ENCODE assay signal across 1 cellular context in genomic region chr14:34450542-34450915, GRCh38.
A peak's percentile ranks its signal among the peaks of the same experiment; 100 is the strongest.
TF ChIP-seq lines count a peak whose summit lies in the region.

No MANE protein-coding gene starts in this region.

TF ChIP-seq in HepG2, 621 proteins besides CTCF, POLR2A, EP300 and RAD21 (continued from another document and continues in another):
- TF ChIP-seq FOXP1 (IDR thresholded peaks at IDR 0.05) (no peak), FOXP1 (CRISPR knock-in tag; IDR thresholded peaks at IDR 0.05) (peak; percentile 92), SOX6 (IDR thresholded peaks at IDR 0.05) (no peak), SOX6 (CRISPR knock-in tag; IDR thresholded peaks at IDR 0.05) (peak; percentile 85), TEF (CRISPR knock-in tag; IDR thresholded peaks at IDR 0.05) (no peak), ERF (CRISPR knock-in tag; IDR thresholded peaks at IDR 0.05) (peak; percentile 73; the same call in 1 of the 2 replicates), ZNF407 (CRISPR knock-in tag; IDR thresholded peaks at IDR 0.05; ENCODE audit: not compliant biosample characterization) (no peak), FOXP4 (CRISPR knock-in tag; IDR thresholded peaks at IDR 0.05) (peak; percentile 85), POLR2AphosphoS2 (IDR thresholded peaks at IDR 0.05; ENCODE audit: low read depth, low read length) (no peak), NFYC (CRISPR knock-in tag; IDR thresholded peaks at IDR 0.05) (0 out of 2 replicates have a peak, but pooled peaks have one; percentile 42), TBX3 (IDR thresholded peaks at IDR 0.05; ENCODE audit: borderline replicate concordance) (peak; percentile 65; the same call in 1 of the 2 replicates), HOXA3 (CRISPR knock-in tag; IDR thresholded peaks at IDR 0.05) (no peak), MXD3 (CRISPR knock-in tag; IDR thresholded peaks at IDR 0.05) (no peak), ATF5 (CRISPR knock-in tag; IDR thresholded peaks at IDR 0.05; ENCODE audit: low read depth) (no peak), RERE (CRISPR knock-in tag; IDR thresholded peaks at IDR 0.05; ENCODE audit: low read depth) (peak; percentile 71), MED1 (CRISPR knock-in tag; IDR thresholded peaks at IDR 0.05) (peak; percentile 49; the same call in 1 of the 2 replicates), RAD51 (IDR thresholded peaks at IDR 0.05; ENCODE audit: borderline replicate concordance) (no peak), ZNF646 (CRISPR knock-in tag; IDR thresholded peaks at IDR 0.05) (no peak), HOXA5 (CRISPR knock-in tag; IDR thresholded peaks at IDR 0.05) (0 out of 2 replicates have a peak, but pooled peaks have one; percentile 44)
- TF ChIP-seq, protein P1, sequence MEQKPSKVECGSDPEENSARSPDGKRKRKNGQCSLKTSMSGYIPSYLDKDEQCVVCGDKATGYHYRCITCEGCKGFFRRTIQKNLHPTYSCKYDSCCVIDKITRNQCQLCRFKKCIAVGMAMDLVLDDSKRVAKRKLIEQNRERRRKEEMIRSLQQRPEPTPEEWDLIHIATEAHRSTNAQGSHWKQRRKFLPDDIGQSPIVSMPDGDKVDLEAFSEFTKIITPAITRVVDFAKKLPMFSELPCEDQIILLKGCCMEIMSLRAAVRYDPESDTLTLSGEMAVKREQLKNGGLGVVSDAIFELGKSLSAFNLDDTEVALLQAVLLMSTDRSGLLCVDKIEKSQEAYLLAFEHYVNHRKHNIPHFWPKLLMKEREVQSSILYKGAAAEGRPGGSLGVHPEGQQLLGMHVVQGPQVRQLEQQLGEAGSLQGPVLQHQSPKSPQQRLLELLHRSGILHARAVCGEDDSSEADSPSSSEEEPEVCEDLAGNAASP (CRISPR knock-in tag; IDR thresholded peaks at IDR 0.05; ENCODE audit: borderline replicate concordance) = peak; percentile 64
- TF ChIP-seq, protein P2, sequence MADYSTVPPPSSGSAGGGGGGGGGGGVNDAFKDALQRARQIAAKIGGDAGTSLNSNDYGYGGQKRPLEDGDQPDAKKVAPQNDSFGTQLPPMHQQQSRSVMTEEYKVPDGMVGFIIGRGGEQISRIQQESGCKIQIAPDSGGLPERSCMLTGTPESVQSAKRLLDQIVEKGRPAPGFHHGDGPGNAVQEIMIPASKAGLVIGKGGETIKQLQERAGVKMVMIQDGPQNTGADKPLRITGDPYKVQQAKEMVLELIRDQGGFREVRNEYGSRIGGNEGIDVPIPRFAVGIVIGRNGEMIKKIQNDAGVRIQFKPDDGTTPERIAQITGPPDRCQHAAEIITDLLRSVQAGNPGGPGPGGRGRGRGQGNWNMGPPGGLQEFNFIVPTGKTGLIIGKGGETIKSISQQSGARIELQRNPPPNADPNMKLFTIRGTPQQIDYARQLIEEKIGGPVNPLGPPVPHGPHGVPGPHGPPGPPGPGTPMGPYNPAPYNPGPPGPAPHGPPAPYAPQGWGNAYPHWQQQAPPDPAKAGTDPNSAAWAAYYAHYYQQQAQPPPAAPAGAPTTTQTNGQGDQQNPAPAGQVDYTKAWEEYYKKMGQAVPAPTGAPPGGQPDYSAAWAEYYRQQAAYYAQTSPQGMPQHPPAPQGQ (CRISPR knock-in tag; IDR thresholded peaks at IDR 0.05; ENCODE audit: borderline replicate concordance) = no peak
